In genomic region chr15:65804252-65804931, GRCh38 we compare ENCODE assay signal across 12 cellular contexts. TPM values are rescaled to one million over a fixed set of nuclear protein-coding genes. Genes with fewer than 3 reads are reported as not detected.
A peak's percentile ranks its signal among the peaks of the same experiment; 100 is the strongest.
DNase-seq lines count a peak whose midpoint lies in the region; ATAC-seq and TF ChIP-seq lines count a peak whose summit lies in the region.
"Had no signal": no experiment of that assay in that cellular context is flagged by ENCODE, and none has a peak within 500 bp of the region (broad histone marks: within the 10 kb centered on the region; RNA-seq: fewer than 3 reads in every experiment).

No MANE protein-coding gene starts in this region.

- H3K27me3 ChIP-seq in IMR-90 (ENCODE audit: control insufficient read depth, insufficient read depth, low read length), result no peaks in the 10 kb centered on the region
- H3K27me3 ChIP-seq in mesenchymal stem cell (ENCODE audit: control insufficient read depth in 1 of 2, insufficient read depth in 1 of 2, low read length in 2 of 2), result no peaks in the 10 kb centered on the region
- H3K27me3 ChIP-seq: thyroid gland had no signal

- H3K9me1 ChIP-seq in IMR-90 (ENCODE audit: insufficient read depth, low read length), result no peaks in the 10 kb centered on the region

- intact Hi-C loops in IMR-90 (cut with micrococcal nuclease), result no loop called here

- dilution Hi-C loops in IMR-90 (cut with HindIII; ENCODE audit: low sequenced_read_pairs, unreplicated experiment), result no loop called here

- no peak overlapping the region for H3K4ac ChIP-seq in IMR-90 (ENCODE audit: low read depth, low read length)
- H3K4ac ChIP-seq in mesenchymal stem cell (ENCODE audit: low read depth in 1 of 2, low read length in 2 of 2), result no peak overlapping the region

- H2AFZ ChIP-seq in IMR-90 (replicated peaks; ENCODE audit: low read length, poor library complexity) (no peak overlapping the region), mesenchymal stem cell (ENCODE audit: low read depth, low read length) (no peak overlapping the region)

- no peak overlapping the region for H2BK12ac ChIP-seq in mesenchymal stem cell (ENCODE audit: low read length in 2 of 2)

- H3K79me1 ChIP-seq in IMR-90 (ENCODE audit: low read depth in 1 of 2, low read length in 2 of 2) (no peaks in the 10 kb centered on the region), mesenchymal stem cell (replicated peaks; ENCODE audit: low read length, poor library complexity, severe bottlenecking) (no peaks in the 10 kb centered on the region)

- no peak overlapping the region for H2BK20ac ChIP-seq in IMR-90 (ENCODE audit: low read depth, low read length)

- H2BK5ac ChIP-seq in IMR-90 (ENCODE audit: low read depth, low read length, poor library complexity, severe bottlenecking), result no peak overlapping the region
- H2BK5ac ChIP-seq in mesenchymal stem cell (ENCODE audit: low read depth, low read length, poor library complexity, severe bottlenecking), result no peak overlapping the region

- BruUV-seq in IMR-90 (replicated peaks; lab: Mats Ljungman, UMichigan), result no TSS peak

- DNase-seq in Ammon's horn (ENCODE audit: low spot score), result peak; percentile 15
- DNase-seq in IMR-90, result peak; percentile 63
- DNase-seq in activated naive CD8-positive, alpha-beta T cell treated with anti-CD3 and anti-CD28 coated beads, Interleukin-2, amount 50 U/mL, for 24 hours, result no peak
- DNase-seq in mesenchymal stem cell, result peak; percentile 88
- no peak for DNase-seq in NCI-H1930 (lab: John Stamatoyannopoulos, UW)
- DNase-seq in NCI-H2171 treated with DMSO at 0.1 percent for 48 hours (lab: John Stamatoyannopoulos, UW), result no peak
- DNase-seq: activated naive CD8-positive, alpha-beta T cell treated with anti-CD3 and anti-CD28 coated beads, Interleukin-2, amount 10 ng/mL, durations not matched to agents 7 days and 5 days; Calu3; NCI-H146; thyroid gland had no signal

- H3K36me3 Mint-ChIP-seq in activated naive CD8-positive, alpha-beta T cell treated with anti-CD3 and anti-CD28 coated beads, Interleukin-2, amount 50 U/mL, for 24 hours (ENCODE audit: low read depth), result no peaks in the 10 kb centered on the region

- H3K9me3 ChIP-seq in IMR-90 (ENCODE audit: control insufficient read depth, insufficient read depth, low read length) (no peaks in the 10 kb centered on the region), mesenchymal stem cell (ENCODE audit: control insufficient read depth, low read length) (no peaks in the 10 kb centered on the region)
- H3K9me3 ChIP-seq: thyroid gland had no signal

- H2AK5ac ChIP-seq in IMR-90 (ENCODE audit: low read depth, low read length) (no peak overlapping the region), mesenchymal stem cell (ENCODE audit: low read length, severe bottlenecking) (no peak overlapping the region)

- no peak overlapping the region for H3K9ac ChIP-seq in IMR-90 (ENCODE audit: low read depth, low read length)
- H3K9ac ChIP-seq in mesenchymal stem cell (ENCODE audit: low read length), result no peak overlapping the region

- H3K4me1 ChIP-seq in IMR-90 (ENCODE audit: control insufficient read depth, insufficient read depth, low read length) (no peaks in the 10 kb centered on the region; the same call in none of the 2 replicates), mesenchymal stem cell (ENCODE audit: control insufficient read depth, insufficient read depth, low read depth, low read length) (peaks cover 2% of the 10 kb centered on the region)
- H3K4me1 ChIP-seq: thyroid gland had no signal

- TF ChIP-seq CTCF in IMR-90 (conservative IDR thresholded peaks at IDR 0.05; ENCODE audit: low read depth, low read length), result no peak

- H3K4me2 ChIP-seq in IMR-90 (ENCODE audit: low read depth, low read length) (no peak overlapping the region), mesenchymal stem cell (ENCODE audit: low read length, poor library complexity, severe bottlenecking) (no peak overlapping the region)

- no peak overlapping the region for H3K18ac ChIP-seq in IMR-90 (ENCODE audit: low read depth, low read length)
- H3K18ac ChIP-seq in mesenchymal stem cell (ENCODE audit: low read depth in 1 of 2, low read length in 2 of 2), result no peak overlapping the region

- H3K9me3 Mint-ChIP-seq in activated naive CD8-positive, alpha-beta T cell treated with anti-CD3 and anti-CD28 coated beads, Interleukin-2, amount 50 U/mL, for 24 hours, result no peaks in the 10 kb centered on the region
- H3K9me3 Mint-ChIP-seq: activated naive CD8-positive, alpha-beta T cell treated with anti-CD3 and anti-CD28 coated beads, Interleukin-2, amount 10 ng/mL, durations not matched to agents 7 days and 5 days had no signal

- H3K4me3 Mint-ChIP-seq in activated naive CD8-positive, alpha-beta T cell treated with anti-CD3 and anti-CD28 coated beads, Interleukin-2, amount 50 U/mL, for 24 hours, result no peak overlapping the region
- H3K4me3 Mint-ChIP-seq: activated naive CD8-positive, alpha-beta T cell treated with anti-CD3 and anti-CD28 coated beads, Interleukin-2, amount 10 ng/mL, durations not matched to agents 7 days and 5 days had no signal

- no peak overlapping the region for H4K91ac ChIP-seq in IMR-90 (ENCODE audit: insufficient read depth, low read depth, low read length)
- H4K91ac ChIP-seq in mesenchymal stem cell (ENCODE audit: low read length), result no peak overlapping the region

- H3K4me3 ChIP-seq in IMR-90 (ENCODE audit: insufficient read depth, low read depth, low read length), result no peak overlapping the region
- H3K4me3 ChIP-seq in mesenchymal stem cell (ENCODE audit: insufficient read depth in 1 of 2, low read depth in 1 of 2, low read length in 2 of 2), result no peak overlapping the region
- H3K4me3 ChIP-seq: thyroid gland had no signal

- H3K14ac ChIP-seq in IMR-90 (replicated peaks; ENCODE audit: low read depth, low read length) (no peak overlapping the region), mesenchymal stem cell (ENCODE audit: low read length in 2 of 2) (no peak overlapping the region)

- H2AK9ac ChIP-seq in IMR-90 (replicated peaks; ENCODE audit: low read depth, low read length, poor library complexity), result no peak overlapping the region

- no peak overlapping the region for H2BK15ac ChIP-seq in IMR-90 (ENCODE audit: low read depth, low read length)
- H2BK15ac ChIP-seq in mesenchymal stem cell (ENCODE audit: low read depth, poor library complexity, severe bottlenecking), result no peak overlapping the region

- peaks cover 43% of the 10 kb centered on the region for H3K4me1 Mint-ChIP-seq in activated naive CD8-positive, alpha-beta T cell treated with anti-CD3 and anti-CD28 coated beads, Interleukin-2, amount 50 U/mL, for 24 hours

- H3K56ac ChIP-seq in IMR-90 (ENCODE audit: extremely low read depth, insufficient read depth, low read length), result no peak overlapping the region

- POLR2A ChIA-PET in IMR-90 (lab: Charles Lee; ENCODE audit: unreplicated experiment), result interaction anchor here (0.6 kb wide), 1 partner anchor 56 kb away, joined by 9 read pairs; no protein-coding TSS in a partner anchor

- no peak for TF ChIP-seq RAD21 in IMR-90 (IDR thresholded peaks at IDR 0.05; ENCODE audit: low read length)

- no CpG with 5 or more reads among the region's 1 CpG for WGBS in IMR-90 (ENCODE audit: extremely low coverage in 2 of 2, insufficient read length in 1 of 2), 2 experiments
- 77% methylated on average over 1 of the region's 1 CpG for WGBS in mesenchymal stem cell

- H4K8ac ChIP-seq in IMR-90 (ENCODE audit: low read depth in 2 of 2, low read length in 2 of 2), result no peak overlapping the region
- H4K8ac ChIP-seq in mesenchymal stem cell (ENCODE audit: low read length), result no peak overlapping the region

- H3K27ac Mint-ChIP-seq in activated naive CD8-positive, alpha-beta T cell treated with anti-CD3 and anti-CD28 coated beads, Interleukin-2, amount 50 U/mL, for 24 hours, result peak overlapping the region; percentile 70

- H2BK120ac ChIP-seq in IMR-90 (ENCODE audit: low read depth, low read length), result no peak overlapping the region
- H2BK120ac ChIP-seq in mesenchymal stem cell (ENCODE audit: low read depth, low read length), result no peak overlapping the region

- TF ChIP-seq POLR2A in IMR-90 (IDR thresholded peaks at IDR 0.05; ENCODE audit: low read depth, low read length), result no peak

- H3K27me3 Mint-ChIP-seq in activated naive CD8-positive, alpha-beta T cell treated with anti-CD3 and anti-CD28 coated beads, Interleukin-2, amount 50 U/mL, for 24 hours, result no peaks in the 10 kb centered on the region
- H3K27me3 Mint-ChIP-seq: activated naive CD8-positive, alpha-beta T cell treated with anti-CD3 and anti-CD28 coated beads, Interleukin-2, amount 10 ng/mL, durations not matched to agents 7 days and 5 days had no signal

- H3K36me3 ChIP-seq in IMR-90 (ENCODE audit: control insufficient read depth, insufficient read depth, low read length) (no peaks in the 10 kb centered on the region), mesenchymal stem cell (ENCODE audit: control insufficient read depth in 1 of 2, insufficient read depth in 2 of 2, low read depth in 1 of 2, low read length in 2 of 2) (no peaks in the 10 kb centered on the region)
- H3K36me3 ChIP-seq: thyroid gland had no signal

- H3K27ac ChIP-seq in IMR-90 (ENCODE audit: insufficient read depth, low read length) (no peak overlapping the region), mesenchymal stem cell (ENCODE audit: low read length, poor library complexity, severe bottlenecking) (no peak overlapping the region)
- H3K27ac ChIP-seq: thyroid gland had no signal

- in situ Hi-C loops in IMR-90 (cut with MboI; ENCODE audit: low sequenced_read_pairs), result no loop called here

- ATAC-seq in IMR-90 (ENCODE audit: low read depth), result peak; percentile 80
- no peak for ATAC-seq in activated naive CD8-positive, alpha-beta T cell treated with anti-CD3 and anti-CD28 coated beads, Interleukin-2, amount 50 U/mL, for 24 hours
- ATAC-seq in GM19452 (IDR thresholded peaks at IDR 0.05; ENCODE audit: unreplicated experiment), result no peak
- no peak for ATAC-seq in GM18907 (IDR thresholded peaks at IDR 0.05; ENCODE audit: unreplicated experiment)

- H4K20me1 ChIP-seq in IMR-90 (ENCODE audit: insufficient read depth, low read length), result no peaks in the 10 kb centered on the region

- CTCF ChIA-PET in IMR-90 (lab: Yijun Ruan, JAX), result interaction anchor here (1.1 kb wide), 1 partner anchor 8 kb away, joined by 3 read pairs; no protein-coding TSS in a partner anchor

- H3K23ac ChIP-seq in IMR-90 (ENCODE audit: low read depth, low read length), result no peak overlapping the region
- H3K23ac ChIP-seq in mesenchymal stem cell (ENCODE audit: low read length in 2 of 2), result no peak overlapping the region

- no peak overlapping the region for H4K5ac ChIP-seq in IMR-90 (ENCODE audit: low read depth, low read length)

TF ChIP-seq in IMR-90, 13 proteins besides CTCF, POLR2A, EP300 and RAD21 (continues in another document):
- TF ChIP-seq CHD1 (IDR thresholded peaks at IDR 0.05; ENCODE audit: low read depth, low read length), result no peak

RNA-seq across cellular contexts. Expression of gene DENND4A, which starts 12.3 kb away (rescaled TPM):
- 17.7 and 18.6 TPM in 2 replicates for total RNA-seq in IMR-90 (2012; rRNA removed)
- polyA plus RNA-seq in IMR-90 (2012; rRNA removed), result 3.2 and 4.1 TPM in 2 replicates
- polyA plus RNA-seq in IMR-90 (2012; cell fraction: cytosol; rRNA removed), result 0.75 and 0.77 TPM in 2 replicates
- 0.83 and 8.7 TPM in 2 replicates for polyA plus RNA-seq in IMR-90 (2012; cell fraction: nucleus; rRNA removed; ENCODE audit: low replicate concordance)
- polyA plus RNA-seq in mesenchymal stem cell (2013, experiment 1 of 2), result 8.3 TPM
- 8.4 TPM for polyA plus RNA-seq in mesenchymal stem cell (2013, experiment 2 of 2)

Comparison
In these comparisons a context has a peak if more than half of its experiments do, and no peak if none do; other contexts are left out.
1. DNase-seq: peak in Ammon's horn (single experiment), IMR-90 (single experiment) and mesenchymal stem cell (single experiment); none in activated naive CD8-positive, alpha-beta T cell treated with anti-CD3 and anti-CD28 coated beads, Interleukin-2, amount 50 U/mL, for 24 hours (single experiment), NCI-H1930 (0 of 2) and NCI-H2171 treated with DMSO at 0.1 percent for 48 hours (single experiment).